Comparison of ENCODE assay signal across 1 cellular context in genomic region chr2:88875749-88876148, GRCh38.
TF ChIP-seq lines count a peak whose summit lies in the region.

No MANE protein-coding gene starts in this region.

TF ChIP-seq in H1, 55 proteins besides CTCF, POLR2A, EP300 and RAD21:
- no peak for TF ChIP-seq USF2 (IDR thresholded peaks at IDR 0.05; ENCODE audit: low read length)
- TF ChIP-seq RFX5 (IDR thresholded peaks at IDR 0.05; ENCODE audit: borderline replicate concordance, low read depth, low read length): peak; percentile 46; the same call in 1 of the 2 replicates
